9 cellular contexts compared by ENCODE assay signal in genomic region chr1:26335774-26336476, GRCh38. TPM values are rescaled to one million over a fixed set of nuclear protein-coding genes. Genes with fewer than 3 reads are reported as not detected.
DNase-seq lines count a peak whose midpoint lies in the region; ATAC-seq and TF ChIP-seq lines count a peak whose summit lies in the region.
"Had no signal": no experiment of that assay in that cellular context is flagged by ENCODE, and none has a peak within 500 bp of the region (broad histone marks: within the 10 kb centered on the region; RNA-seq: fewer than 3 reads in every experiment).

No MANE protein-coding gene starts in this region.

- H3K9me3 ChIP-seq in CD4-positive, alpha-beta memory T cell (ENCODE audit: control insufficient read depth in 1 of 2, low read length in 2 of 2): no peaks in the 10 kb centered on the region
- no peaks in the 10 kb centered on the region for H3K9me3 ChIP-seq in mucosa of stomach (ENCODE audit: control insufficient read depth, low read length)

- peaks cover 0 to 2% (median 0%) of the 10 kb centered on the region in 8 donors for H3K9me3 Mint-ChIP-seq in CD4-positive, alpha-beta memory T cell

- TF ChIP-seq CTCF in LNCaP clone FGC (IDR thresholded peaks at IDR 0.05; ENCODE audit: control insufficient read depth, extremely low read depth, insufficient read depth) (no peak), cardiac fibroblast (IDR thresholded peaks at IDR 0.05; ENCODE audit: low read depth, low read length) (no peak)

- no peak for ATAC-seq in HG02642 (IDR thresholded peaks at IDR 0.05; ENCODE audit: poor library complexity, unreplicated experiment)

- H3K4me1 Mint-ChIP-seq in CD4-positive, alpha-beta memory T cell: peaks cover 0 to 33% (median 9%) of the 10 kb centered on the region in 4 donors

- in situ Hi-C loops in G401 (cut with HindIII; ENCODE audit: low sequenced_read_pairs): no loop called here

- H3K4me3 ChIP-seq in CD4-positive, alpha-beta memory T cell (ENCODE audit: low read length in 2 of 2): peak overlapping the region; percentile 61 to 73
- H3K4me3 ChIP-seq in LNCaP clone FGC (ENCODE audit: low read depth, low read length) (peak overlapping the region; percentile 56), cardiac fibroblast (replicated peaks in 1 of 2; ENCODE audit: low read depth in 2 of 2, low read length in 2 of 2) (peak overlapping the region; percentile 57), mucosa of stomach (ENCODE audit: low read length) (peak overlapping the region; percentile 0)

- H3K27me3 ChIP-seq in CD4-positive, alpha-beta memory T cell (ENCODE audit: insufficient read depth, low read length): no peaks in the 10 kb centered on the region
- no peaks in the 10 kb centered on the region for H3K27me3 ChIP-seq in mucosa of stomach (ENCODE audit: control insufficient read depth, insufficient read depth, low read length)

- peaks cover 0 to 2% of the 10 kb centered on the region in 2 donors for H3K36me3 Mint-ChIP-seq in CD4-positive, alpha-beta memory T cell

- DNase-seq in CD4-positive, alpha-beta memory T cell: peak in 1 of 5 donors; percentile 45
- DNase-seq in LNCaP clone FGC (ENCODE audit: low read depth) (no peak), cardiac fibroblast (ENCODE audit: low read depth in 2 of 2) (no peak), G401 (ENCODE audit: low spot score) (no peak), HUDEP-2 (lab: John Stamatoyannopoulos, UW; ENCODE audit: unreplicated experiment in 76 of 76) (no peak), OCI-M2 (lab: John Stamatoyannopoulos, UW; ENCODE audit: unreplicated experiment) (no peak)

- H3K27me3 Mint-ChIP-seq in CD4-positive, alpha-beta memory T cell: no peaks in the 10 kb centered on the region

- POLR2A ChIA-PET in CD4-positive, alpha-beta memory T cell (lab: Charles Lee; ENCODE audit: partially characterized antibody): interaction anchor here (0.7 to 8.4 kb wide), 12 partner anchors 10 to 61 kb away, joined by 3 to 76 read pairs (median 5); partner anchors contain the start of genes CD52 and SH3BGRL3

- H3K4me1 ChIP-seq in CD4-positive, alpha-beta memory T cell (ENCODE audit: insufficient read depth, low read length): peaks cover 19% of the 10 kb centered on the region
- no peaks in the 10 kb centered on the region for H3K4me1 ChIP-seq in mucosa of stomach (ENCODE audit: control insufficient read depth, insufficient read depth, low read length)

- CTCF ChIA-PET in CD4-positive, alpha-beta memory T cell (lab: Charles Lee; ENCODE audit: partially characterized antibody): interaction anchor here (1.0 to 3.6 kb wide), 9 partner anchors 10 to 102 kb away, joined by 3 to 14 read pairs (median 4); partner anchors contain the start of genes CD52 and CEP85

- peak overlapping the region; percentile 64 to 89 (median 83) for H3K27ac Mint-ChIP-seq in CD4-positive, alpha-beta memory T cell

- H3K27ac ChIP-seq in CD4-positive, alpha-beta memory T cell (ENCODE audit: low read depth, low read length): peak overlapping the region; percentile 49

- H3K9ac ChIP-seq in mucosa of stomach (ENCODE audit: low read length): peak overlapping the region; percentile 41

- peak overlapping the region; percentile 89 to 95 (median 92) for H3K4me3 Mint-ChIP-seq in CD4-positive, alpha-beta memory T cell

- intact Hi-C loops in CD4-positive, alpha-beta memory T cell (cut with micrococcal nuclease): loop anchor here (1.0 to 5.0 kb wide), 4 partner anchors 23 to 71 kb away; no protein-coding TSS in a partner anchor

- no peaks in the 10 kb centered on the region for H3K36me3 ChIP-seq in CD4-positive, alpha-beta memory T cell (ENCODE audit: insufficient read depth, low read length)
- H3K36me3 ChIP-seq in mucosa of stomach (ENCODE audit: control insufficient read depth, insufficient read depth, low read length): no peaks in the 10 kb centered on the region

RNA-seq across cellular contexts. Expression of gene CRYBG2, which starts 18.0 kb away (rescaled TPM):
- total RNA-seq in CD4-positive, alpha-beta memory T cell: 1 to 10 TPM; 5.7 to 6.7 TPM
- 1 to 10 TPM in 1 of 2 donors, under 1 TPM in 1; 0.27 to 3.8 TPM for polyA plus RNA-seq in CD4-positive, alpha-beta memory T cell
- total RNA-seq in G401 (2014; rRNA removed; shearing (Covaris generic)): 5.5 and 18.6 TPM in 2 replicates

RNA-seq across cellular contexts. Expression of gene CD52, which starts 18.2 kb away (rescaled TPM):
- 1,000 to 10,000 TPM; 1,302 to 1,324 TPM for total RNA-seq in CD4-positive, alpha-beta memory T cell
- polyA plus RNA-seq in CD4-positive, alpha-beta memory T cell: over 10,000 TPM in 1 of 2 donors, 1,000 to 10,000 TPM in 1; 8,660 to 12,303 TPM
- 0.55 and 2.3 TPM in 2 replicates for total RNA-seq in G401 (2014; rRNA removed; shearing (Covaris generic))
- total RNA-seq: HT1080 had no signal

RNA-seq across cellular contexts. Expression of gene UBXN11, which starts 29.5 kb away (rescaled TPM):
- 100 to 1,000 TPM; 115 to 117 TPM for total RNA-seq in CD4-positive, alpha-beta memory T cell
- 10 to 100 TPM; 13.3 to 17.4 TPM for polyA plus RNA-seq in CD4-positive, alpha-beta memory T cell
- total RNA-seq in G401 (2014; rRNA removed; shearing (Covaris generic)): 21.0 and 27.3 TPM in 2 replicates

RNA-seq across cellular contexts. Expression of gene ZNF683, which starts 36.6 kb away (rescaled TPM):
- not detected for total RNA-seq in CD4-positive, alpha-beta memory T cell
- under 1 TPM; 0.49 to 0.63 TPM for polyA plus RNA-seq in CD4-positive, alpha-beta memory T cell
- not detected in 2 replicates for total RNA-seq in G401 (2014; rRNA removed; shearing (Covaris generic))
- total RNA-seq: HT1080 had no signal

RNA-seq across cellular contexts. Expression of gene SH3BGRL3, which starts 56.0 kb away (rescaled TPM):
- 100 to 1,000 TPM; 293 to 305 TPM for total RNA-seq in CD4-positive, alpha-beta memory T cell
- 1,000 to 10,000 TPM in 1 of 2 donors, 100 to 1,000 TPM in 1; 979 to 1,531 TPM for polyA plus RNA-seq in CD4-positive, alpha-beta memory T cell
- total RNA-seq in G401 (2014; rRNA removed; shearing (Covaris generic)): 5.0 and 7.4 TPM in 2 replicates

Comparison
In these comparisons a context has a peak if more than half of its experiments do, and no peak if none do; other contexts are left out.
1. H3K4me3 ChIP-seq: peak in every context shown above with its lines; median percentile 67 in CD4-positive, alpha-beta memory T cell; 57 in cardiac fibroblast; 56 in LNCaP clone FGC; 0 in mucosa of stomach.
2. RNA of gene CD52, which starts 18.2 kb away (total RNA-seq): 1,302 to 1,324 TPM in CD4-positive, alpha-beta memory T cell; 0.55 to 2.3 TPM in G401; every median in the first group is over 100 times any median in the second.